1 cellular context compared by ENCODE assay signal in genomic region chr1:160098852-160099647, GRCh38.
TF ChIP-seq lines count a peak whose summit lies in the region.

No MANE protein-coding gene starts in this region.

TF ChIP-seq in SK-N-SH, 30 proteins besides CTCF, POLR2A, EP300 and RAD21:
- TF ChIP-seq NFIC (IDR thresholded peaks at IDR 0.05; ENCODE audit: borderline replicate concordance): no peak
- no peak for TF ChIP-seq JUND (IDR thresholded peaks at IDR 0.05)
- no peak for TF ChIP-seq TCF12 (IDR thresholded peaks at IDR 0.05)
- no peak for TF ChIP-seq RFX5 (IDR thresholded peaks at IDR 0.05; ENCODE audit: low read length)
- TF ChIP-seq GATA2 (CRISPR knock-in tag; IDR thresholded peaks at IDR 0.05): no peak
- TF ChIP-seq ZBTB33 (IDR thresholded peaks at IDR 0.05; ENCODE audit: borderline replicate concordance, low read depth): no peak
- TF ChIP-seq MXI1 (IDR thresholded peaks at IDR 0.05; ENCODE audit: low read depth, low read length): no peak
- no peak for TF ChIP-seq EZH2phosphoT487 (IDR thresholded peaks at IDR 0.05; ENCODE audit: borderline replicate concordance, low read depth)
